Comparison of ENCODE assay signal across 8 cellular contexts in genomic region chr3:197792019-197792647, GRCh38.
DNase-seq lines count a peak whose midpoint lies in the region; ATAC-seq, FAIRE-seq and TF ChIP-seq lines count a peak whose summit lies in the region.

No MANE protein-coding gene starts in this region.

- no peak for ATAC-seq in GM18502 (IDR thresholded peaks at IDR 0.05; ENCODE audit: poor library complexity, unreplicated experiment)

- DNase-seq in EL, result peak; percentile 33
- DNase-seq in LNCaP clone FGC (ENCODE audit: low read depth), result no peak
- DNase-seq in activated gamma-delta T cell treated with anti-CD3 and anti-CD28 coated beads, Interleukin-2, amount 50 U/mL, for 16 hours (ENCODE audit: low read depth), result peak; percentile 7
- DNase-seq in stimulated activated CD4-positive, alpha-beta T cell treated with anti-CD3 and anti-CD28 coated beads, Interleukin-2, amount 100 ng/mL, for 24 hours, result peak; percentile 34 to 37
- no peak for DNase-seq in SHP77 (lab: John Stamatoyannopoulos, UW)
- no peak for DNase-seq in HTR-8/SVneo (ENCODE audit: insufficient read length, low spot score)

- TF ChIP-seq CTCF in LNCaP clone FGC (IDR thresholded peaks at IDR 0.05; ENCODE audit: control insufficient read depth, extremely low read depth, insufficient read depth), result no peak

- peak overlapping the region; percentile 64 for H3K4me3 ChIP-seq in LNCaP clone FGC (ENCODE audit: low read depth, low read length)
- H3K4me3 ChIP-seq in iPS-15b (ENCODE audit: low read depth, low read length), result peak overlapping the region; percentile 87

- peak overlapping the region; percentile 88 for H3K9ac ChIP-seq in iPS-15b (ENCODE audit: low read depth, low read length)

- H3K27me3 ChIP-seq in iPS-15b (ENCODE audit: control insufficient read depth, insufficient read depth, low read length), result no peaks in the 10 kb centered on the region

- no peaks in the 10 kb centered on the region for H3K36me3 ChIP-seq in iPS-15b (ENCODE audit: control insufficient read depth, insufficient read depth, low read length)

- H3K4me1 ChIP-seq in iPS-15b (ENCODE audit: control insufficient read depth, insufficient read depth, low read length), result no peaks in the 10 kb centered on the region

- FAIRE-seq in HTR-8/SVneo (lab: Jason Lieb, UNC), result no peak

- H3K9me3 ChIP-seq in iPS-15b (ENCODE audit: control insufficient read depth, insufficient read depth, low read length), result no peaks in the 10 kb centered on the region

Comparison
In these comparisons a context has a peak if more than half of its experiments do, and no peak if none do; other contexts are left out.
1. DNase-seq: peak in EL (single experiment), activated gamma-delta T cell treated with anti-CD3 and anti-CD28 coated beads, Interleukin-2, amount 50 U/mL, for 16 hours (single experiment) and stimulated activated CD4-positive, alpha-beta T cell treated with anti-CD3 and anti-CD28 coated beads, Interleukin-2, amount 100 ng/mL, for 24 hours (2 of 2); none in LNCaP clone FGC (single experiment), SHP77 (0 of 2) and HTR-8/SVneo (single experiment).